Comparison of ENCODE assay signal across 8 cellular contexts in the genomic region with DNA sequence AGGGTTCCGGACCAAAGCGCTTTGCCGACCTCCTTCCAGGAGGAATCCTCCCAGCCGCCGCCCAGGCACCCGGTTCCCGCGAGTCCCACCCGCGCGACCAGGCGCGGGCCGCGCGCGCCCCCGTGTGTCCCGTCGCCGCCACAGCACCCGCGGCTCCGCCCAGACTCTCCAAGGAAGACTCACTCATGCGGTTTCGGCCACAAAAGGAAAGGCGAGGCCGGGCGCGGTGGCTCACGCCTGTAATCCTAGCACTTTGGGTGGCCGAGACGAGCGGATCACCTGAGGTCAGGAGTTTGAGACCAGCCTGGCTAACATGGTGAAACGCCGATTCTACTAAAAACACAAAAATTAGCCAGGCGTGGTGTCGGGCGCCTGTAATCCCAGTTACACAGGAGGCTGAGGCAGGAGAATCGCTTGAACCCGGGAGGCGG. TPM values are rescaled to one million over a fixed set of nuclear protein-coding genes. Genes with fewer than 3 reads are reported as not detected.
DNase-seq lines count a peak whose midpoint lies in the region; ATAC-seq and TF ChIP-seq lines count a peak whose summit lies in the region.

No MANE protein-coding gene starts in this region.

- TF ChIP-seq POLR2A in adrenal gland (IDR thresholded peaks at IDR 0.05) = no peak

- H3K36me3 Mint-ChIP-seq in T-cell = no peaks in the 10 kb centered on the region

- no peaks in the 10 kb centered on the region for H4K20me1 ChIP-seq in MM.1S (ENCODE audit: insufficient read depth, low read length)

- H3K4me2 ChIP-seq in MM.1S (ENCODE audit: low read depth, low read length) = peak overlapping the region; percentile 74; the same call in 1 of the 2 replicates

- H3K27me3 Mint-ChIP-seq in T-cell = no peaks in the 10 kb centered on the region

- H3K27ac Mint-ChIP-seq in T-cell = no peak overlapping the region

- no peaks in the 10 kb centered on the region for H3K9me3 ChIP-seq in MM.1S (replicated peaks; ENCODE audit: insufficient read depth, low read length)
- H3K9me3 ChIP-seq in adrenal gland (replicated peaks in 1 of 3) = no peaks in the 10 kb centered on the region

- TF ChIP-seq CTCF in MM.1S (IDR thresholded peaks at IDR 0.05; ENCODE audit: low read length) (peak; percentile 90), adrenal gland (IDR thresholded peaks at IDR 0.05) (peak; percentile 55 to 93 (median 77))

- CTCF ChIA-PET in T-cell (lab: Charles Lee) = no interaction called here

- intact Hi-C loops in adrenal gland (cut with DNase I) = loop anchor here in 1 of 2 donors (10.0 kb wide), 1 partner anchor 59 kb away; no protein-coding TSS in a partner anchor
- intact Hi-C loops in left ventricle myocardium superior (cut with micrococcal nuclease) = no loop called here
- intact Hi-C loops in sciatic nerve (cut with DNase I) = no loop called here

- H3K4me1 ChIP-seq in MM.1S (ENCODE audit: low read length) (peaks cover 5% of the 10 kb centered on the region; the same call in 1 of the 2 replicates), adrenal gland (replicated peaks in 1 of 2) (peaks cover 12 to 24% of the 10 kb centered on the region in 2 donors)

- H3K27me3 ChIP-seq in MM.1S (replicated peaks; ENCODE audit: insufficient read depth, low read length) = peaks cover 49% of the 10 kb centered on the region
- H3K27me3 ChIP-seq in adrenal gland = peaks cover 4% of the 10 kb centered on the region

- H3K36me3 ChIP-seq in MM.1S (replicated peaks; ENCODE audit: insufficient read depth, low read length) = no peaks in the 10 kb centered on the region
- no peaks in the 10 kb centered on the region for H3K36me3 ChIP-seq in adrenal gland (replicated peaks in 1 of 2)

- H3K9me3 Mint-ChIP-seq in T-cell = no peaks in the 10 kb centered on the region

- H3K27ac ChIP-seq in MM.1S (ENCODE audit: low read length) (no peak overlapping the region), adrenal gland (no peak overlapping the region)

- ATAC-seq in T-cell (replicated peaks in 1 of 4) (peak; percentile 34 to 57 (median 46)), left ventricle myocardium superior (peak; percentile 39), sciatic nerve (peak; percentile 63), GM18907 (IDR thresholded peaks at IDR 0.05; ENCODE audit: unreplicated experiment) (no peak)

- 9 to 19% (median 14%) methylated on average over 19 to 42 of the region's 42 CpGs for WGBS in adrenal gland, 4 donors

- peaks cover 10 to 15% (median 15%) of the 10 kb centered on the region in 3 donors for H3K4me1 Mint-ChIP-seq in T-cell

- peak overlapping the region in 2 of 3 donors; percentile 45 for H3K4me3 Mint-ChIP-seq in T-cell

- peak; percentile 68 for DNase-seq in NK-92 treated with Interleukin-12 subunit alpha and Interleukin-12 subunit beta, amount 100 ng/mL, for 24 hours (lab: John Stamatoyannopoulos, UW)
- no peak for DNase-seq in NK-92 (lab: John Stamatoyannopoulos, UW; ENCODE audit: unreplicated experiment)
- DNase-seq in MM.1S = peak; percentile 70
- DNase-seq in T-cell = peak in 25 of 34 experiments; percentile 30 to 63 (median 48)
- DNase-seq in adrenal gland = peak; percentile 64 to 90 (median 80)
- DNase-seq in left ventricle myocardium superior = peak; percentile 89
- DNase-seq in sciatic nerve (ENCODE audit: low spot score) = peak; percentile 86

- POLR2A ChIA-PET in T-cell (lab: Charles Lee) = no interaction called here

- 0 out of 2 replicates have a peak, but pooled peaks cover 2% of the 10 kb centered on the region for H3F3A ChIP-seq in MM.1S (ENCODE audit: insufficient read depth, low read length)

- H2AFZ ChIP-seq in MM.1S (ENCODE audit: low read length) = peak overlapping the region; percentile 61; the same call in 1 of the 2 replicates

- no peak overlapping the region for H3K9ac ChIP-seq in MM.1S (ENCODE audit: low read length)

- H3K79me2 ChIP-seq in MM.1S (ENCODE audit: low read length) = peaks cover 15% of the 10 kb centered on the region

- H3K9me2 ChIP-seq in MM.1S (replicated peaks; ENCODE audit: insufficient read depth, low read length) = no peaks in the 10 kb centered on the region

- H3K4me3 ChIP-seq in MM.1S (ENCODE audit: low read length) (peak overlapping the region; percentile 43; the same call in 1 of the 2 replicates), adrenal gland (peak overlapping the region in 1 of 4 donors; percentile 16)

RNA-seq across cellular contexts. Expression of a gene that starts 3.5 kb away (rescaled TPM):
- total RNA-seq in T-cell (1 to 10 TPM; 1.3 to 3.1 (median 1.7) TPM), adrenal gland (1 to 10 TPM in 7 of 8 donors, under 1 TPM in 1; 0.46 to 4.5 (median 2.9) TPM), left ventricle myocardium superior (0.55 TPM), sciatic nerve (1.9 TPM)
- 1 to 10 TPM; 1.0 to 3.7 (median 2.0) TPM for polyA plus RNA-seq in adrenal gland

RNA-seq across cellular contexts. Expression of a gene that starts 14.6 kb away (rescaled TPM):
- total RNA-seq in T-cell = 1 to 10 TPM; 1.9 to 3.3 (median 3.1) TPM
- total RNA-seq in adrenal gland = 10 to 100 TPM in 7 of 8 donors, 1 to 10 TPM in 1; 7.4 to 17.0 (median 13.5) TPM
- polyA plus RNA-seq in adrenal gland = 10 to 100 TPM in 1 of 3 donors, 1 to 10 TPM in 2; 4.1 to 14.6 (median 8.1) TPM
- 7.9 TPM for total RNA-seq in left ventricle myocardium superior
- 6.6 TPM for total RNA-seq in sciatic nerve

RNA-seq across cellular contexts. Expression of a gene that starts 19.6 kb away (rescaled TPM):
- total RNA-seq in T-cell (under 1 TPM in 1 of 5 donors, not detected in 4; 0.15 TPM), adrenal gland (not detected), left ventricle myocardium superior (not detected), sciatic nerve (not detected)
- not detected for polyA plus RNA-seq in adrenal gland

RNA-seq across cellular contexts. Expression of a gene that starts 29.0 kb away (rescaled TPM):
- under 1 TPM in 1 of 5 donors, not detected in 4; 0.16 TPM for total RNA-seq in T-cell
- total RNA-seq in adrenal gland = under 1 TPM in 2 of 8 donors, not detected in 6; 0.28 to 0.31 TPM
- polyA plus RNA-seq in adrenal gland = 1 to 10 TPM in 1 of 3 donors, under 1 TPM in 1, not detected in 1; 0.34 to 1.4 TPM
- total RNA-seq in left ventricle myocardium superior = 1.2 TPM
- total RNA-seq in sciatic nerve = 0.53 TPM

RNA-seq across cellular contexts. Expression of a gene that starts 34.3 kb away (rescaled TPM):
- 1 to 10 TPM in 1 of 5 donors, under 1 TPM in 2, not detected in 2; 0.30 to 1.1 (median 0.85) TPM for total RNA-seq in T-cell
- total RNA-seq in adrenal gland = under 1 TPM in 2 of 8 donors, not detected in 6; 0.46 to 0.47 TPM
- not detected for polyA plus RNA-seq in adrenal gland
- total RNA-seq in left ventricle myocardium superior = not detected
- total RNA-seq in sciatic nerve = not detected
